In the genomic region with DNA sequence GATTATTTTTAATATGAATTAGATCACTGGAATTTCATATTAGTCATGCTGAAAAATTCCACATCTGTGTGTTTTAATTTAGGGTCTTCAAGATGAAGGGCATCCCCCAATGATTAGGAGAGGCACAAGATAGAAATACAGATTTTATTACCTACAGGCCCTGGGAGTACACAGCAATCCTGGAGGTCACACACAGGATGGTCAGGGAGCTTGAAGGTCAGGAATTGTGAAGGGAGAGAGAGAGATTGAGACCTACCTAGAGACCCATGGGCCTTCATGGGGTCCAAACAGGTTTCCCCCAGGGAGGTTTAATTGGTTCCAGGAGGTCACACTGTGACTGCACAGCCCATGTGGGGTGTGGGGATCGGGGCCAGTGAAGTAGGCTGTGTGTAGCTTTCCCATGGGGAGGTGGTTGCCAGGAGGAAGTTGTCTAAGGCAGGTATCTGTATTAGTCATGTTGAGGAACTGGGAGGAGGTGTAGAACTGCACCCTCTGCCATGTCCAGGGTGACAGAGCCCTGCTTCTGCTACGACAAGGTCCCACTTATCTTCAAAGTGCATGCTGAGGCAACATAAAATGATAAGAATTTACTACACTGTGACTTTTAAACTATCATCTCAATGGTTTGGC, we compare ENCODE assay signal across 1 cellular context.
TF ChIP-seq lines count a peak whose summit lies in the region.

No MANE protein-coding gene starts in this region.

TF ChIP-seq in K562, 482 proteins besides CTCF, POLR2A, EP300 and RAD21 (continued from another document and continues in another):
- TF ChIP-seq CHD7 (IDR thresholded peaks at IDR 0.05; ENCODE audit: low read depth, low read length) (no peak), ZNF263 (CRISPR knock-in tag; IDR thresholded peaks at IDR 0.05; ENCODE audit: borderline replicate concordance) (no peak; the same call in 1 of the 2 replicates), ZNF644 (tag; IDR thresholded peaks at IDR 0.05; ENCODE audit: low read depth) (no peak), SIRT6 (IDR thresholded peaks at IDR 0.05; ENCODE audit: low read depth, low read length) (no peak), ZNF354B (CRISPR knock-in tag; IDR thresholded peaks at IDR 0.05) (no peak), CBFB (CRISPR knock-in tag; IDR thresholded peaks at IDR 0.05) (no peak), UBTF (IDR thresholded peaks at IDR 0.05; ENCODE audit: borderline replicate concordance in 1 of 2, low read depth in 2 of 2, low read length in 2 of 2) (0 out of 4 replicates have a peak, but pooled peaks of 1 of the 2 experiments have one; percentile 46), NFXL1 (CRISPR knock-in tag; IDR thresholded peaks at IDR 0.05) (no peak), CBX8 (IDR thresholded peaks at IDR 0.05; ENCODE audit: borderline replicate concordance, extremely low read depth, low read depth, low read length, poor library complexity, severe bottlenecking) (no peak), CHD1 (IDR thresholded peaks at IDR 0.05; ENCODE audit: low read length) (no peak), HIVEP1 (CRISPR knock-in tag; IDR thresholded peaks at IDR 0.05) (no peak), ZEB2 (IDR thresholded peaks at IDR 0.05) (peak; percentile 91), HDAC2 (IDR thresholded peaks at IDR 0.05) (peak; percentile 55), CBX1 (IDR thresholded peaks at IDR 0.05; ENCODE audit: low read depth) (no peak), ZNF408 (CRISPR knock-in tag; IDR thresholded peaks at IDR 0.05; ENCODE audit: low read depth) (no peak), U2AF1 (optimal IDR thresholded peaks at IDR 0.05; ENCODE audit: low read depth, low read length) (no peak), ATF1 (CRISPR knock-in tag; IDR thresholded peaks at IDR 0.05) (no peak), ATF1 (tag; IDR thresholded peaks at IDR 0.05) (no peak), MCM5 (IDR thresholded peaks at IDR 0.05; ENCODE audit: low read depth) (no peak), HDAC8 (tag; IDR thresholded peaks at IDR 0.05) (no peak), ZNF232 (CRISPR knock-in tag; IDR thresholded peaks at IDR 0.05) (no peak), ELF2 (CRISPR knock-in tag; IDR thresholded peaks at IDR 0.05) (no peak), TRIM28 (IDR thresholded peaks at IDR 0.05) (peak; percentile 55; the same call in 1 of the 2 replicates), ZNF766 (CRISPR knock-in tag; conservative IDR thresholded peaks at IDR 0.05) (no peak), SP2 (IDR thresholded peaks at IDR 0.05; ENCODE audit: extremely low read depth, low read depth, low read length, poor library complexity, severe bottlenecking) (no peak), SMARCA5 (IDR thresholded peaks at IDR 0.05) (no peak), HDGF (IDR thresholded peaks at IDR 0.05) (peak; percentile 86), GABPA (tag; conservative IDR thresholded peaks at IDR 0.05; ENCODE audit: low read depth) (no peak; the same call in 1 of the 2 replicates), ATF6 (CRISPR knock-in tag; IDR thresholded peaks at IDR 0.05) (no peak), SMARCC2 (IDR thresholded peaks at IDR 0.05; ENCODE audit: low read depth) (peak; percentile 48; the same call in 1 of the 2 replicates), RUNX1 (IDR thresholded peaks at IDR 0.05; ENCODE audit: low read depth) (no peak), GATA2 (CRISPR knock-in tag; IDR thresholded peaks at IDR 0.05) (peak; percentile 26; the same call in 1 of the 2 replicates), NCOR1 (IDR thresholded peaks at IDR 0.05) (peak; percentile 66), ZNF384 (IDR thresholded peaks at IDR 0.05; ENCODE audit: low read depth, low read length) (no peak), ZBTB5 (IDR thresholded peaks at IDR 0.05) (no peak; the same call in 1 of the 2 replicates), ZFPM2 (CRISPR knock-in tag; IDR thresholded peaks at IDR 0.05) (no peak), SMAD3 (CRISPR knock-in tag; conservative IDR thresholded peaks at IDR 0.05) (no peak), IRF2 (CRISPR knock-in tag; IDR thresholded peaks at IDR 0.05) (no peak), SIN3A (IDR thresholded peaks at IDR 0.05; ENCODE audit: borderline replicate concordance in 2 of 2, control insufficient read depth in 1 of 2, low read depth in 2 of 2, low read length in 2 of 2) (no peak), SREBF2 (CRISPR knock-in tag; IDR thresholded peaks at IDR 0.05) (no peak), MAFK (IDR thresholded peaks at IDR 0.05; ENCODE audit: low read length) (peak; percentile 17), ZNF184 (CRISPR knock-in tag; IDR thresholded peaks at IDR 0.05) (no peak), HNRNPLL (IDR thresholded peaks at IDR 0.05; ENCODE audit: low read depth, low read length, poor library complexity, severe bottlenecking) (no peak)
- TF ChIP-seq, protein P1, sequence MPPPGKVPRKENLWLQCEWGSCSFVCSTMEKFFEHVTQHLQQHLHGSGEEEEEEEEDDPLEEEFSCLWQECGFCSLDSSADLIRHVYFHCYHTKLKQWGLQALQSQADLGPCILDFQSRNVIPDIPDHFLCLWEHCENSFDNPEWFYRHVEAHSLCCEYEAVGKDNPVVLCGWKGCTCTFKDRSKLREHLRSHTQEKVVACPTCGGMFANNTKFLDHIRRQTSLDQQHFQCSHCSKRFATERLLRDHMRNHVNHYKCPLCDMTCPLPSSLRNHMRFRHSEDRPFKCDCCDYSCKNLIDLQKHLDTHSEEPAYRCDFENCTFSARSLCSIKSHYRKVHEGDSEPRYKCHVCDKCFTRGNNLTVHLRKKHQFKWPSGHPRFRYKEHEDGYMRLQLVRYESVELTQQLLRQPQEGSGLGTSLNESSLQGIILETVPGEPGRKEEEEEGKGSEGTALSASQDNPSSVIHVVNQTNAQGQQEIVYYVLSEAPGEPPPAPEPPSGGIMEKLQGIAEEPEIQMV (tag; conservative IDR thresholded peaks at IDR 0.05; ENCODE audit: low read depth), result no peak
